15 cellular contexts compared by ENCODE assay signal in genomic region chr10:122122493-122122892, GRCh38.
"Had no signal": no experiment of that assay in that cellular context is flagged by ENCODE, and none has a peak within 500 bp of the region (broad histone marks: within the 10 kb centered on the region; RNA-seq: fewer than 3 reads in every experiment).

No MANE protein-coding gene starts in this region.

- H3K9me3 ChIP-seq: ascending aorta, esophagus muscularis mucosa, transverse colon had no signal

- H3K4me3 ChIP-seq: ascending aorta, esophagus muscularis mucosa, transverse colon had no signal

- H3K27ac ChIP-seq: ascending aorta, transverse colon, WERI-Rb-1 had no signal

- H3K27me3 ChIP-seq: ascending aorta, esophagus muscularis mucosa, transverse colon had no signal

- DNase-seq: activated CD4-positive, alpha-beta T cell treated with anti-CD3 and anti-CD28 coated beads for 1 hour; activated CD8-positive, alpha-beta memory T cell treated with anti-CD3 and anti-CD28 coated beads for 24 hours; activated effector memory CD4-positive, alpha-beta T cell treated with anti-CD3 and anti-CD28 coated beads, Interleukin-2, amount 50 U/mL, for 16 hours; activated T-cell treated with anti-CD3 and anti-CD28 coated beads, Interleukin-2, amount 50 U/mL, for 72 hours; dermis blood vessel endothelial cell; effector memory CD4-positive, alpha-beta T cell; left cardiac atrium; nucleus accumbens; retina; stimulated activated CD4-positive, alpha-beta T cell treated with anti-CD3 and anti-CD28 coated beads, Interleukin-2, amount 100 ng/mL, for 24 hours; stimulated activated naive CD8-positive, alpha-beta T cell treated with anti-CD3 and anti-CD28 coated beads, Interleukin-15, Interleukin-2, amounts not matched to agents 100 U/mL and 50 U/mL, for 24 hours; transverse colon; WERI-Rb-1 had no signal

- ATAC-seq: activated T-cell treated with anti-CD3 and anti-CD28 coated beads, Interleukin-2, amount 50 U/mL, for 72 hours; stimulated activated naive CD8-positive, alpha-beta T cell treated with anti-CD3 and anti-CD28 coated beads, Interleukin-15, Interleukin-2, amounts not matched to agents 100 U/mL and 50 U/mL, for 24 hours had no signal

- H3K36me3 ChIP-seq: transverse colon, WERI-Rb-1 had no signal
